14 cellular contexts compared by ENCODE assay signal in the genomic region with DNA sequence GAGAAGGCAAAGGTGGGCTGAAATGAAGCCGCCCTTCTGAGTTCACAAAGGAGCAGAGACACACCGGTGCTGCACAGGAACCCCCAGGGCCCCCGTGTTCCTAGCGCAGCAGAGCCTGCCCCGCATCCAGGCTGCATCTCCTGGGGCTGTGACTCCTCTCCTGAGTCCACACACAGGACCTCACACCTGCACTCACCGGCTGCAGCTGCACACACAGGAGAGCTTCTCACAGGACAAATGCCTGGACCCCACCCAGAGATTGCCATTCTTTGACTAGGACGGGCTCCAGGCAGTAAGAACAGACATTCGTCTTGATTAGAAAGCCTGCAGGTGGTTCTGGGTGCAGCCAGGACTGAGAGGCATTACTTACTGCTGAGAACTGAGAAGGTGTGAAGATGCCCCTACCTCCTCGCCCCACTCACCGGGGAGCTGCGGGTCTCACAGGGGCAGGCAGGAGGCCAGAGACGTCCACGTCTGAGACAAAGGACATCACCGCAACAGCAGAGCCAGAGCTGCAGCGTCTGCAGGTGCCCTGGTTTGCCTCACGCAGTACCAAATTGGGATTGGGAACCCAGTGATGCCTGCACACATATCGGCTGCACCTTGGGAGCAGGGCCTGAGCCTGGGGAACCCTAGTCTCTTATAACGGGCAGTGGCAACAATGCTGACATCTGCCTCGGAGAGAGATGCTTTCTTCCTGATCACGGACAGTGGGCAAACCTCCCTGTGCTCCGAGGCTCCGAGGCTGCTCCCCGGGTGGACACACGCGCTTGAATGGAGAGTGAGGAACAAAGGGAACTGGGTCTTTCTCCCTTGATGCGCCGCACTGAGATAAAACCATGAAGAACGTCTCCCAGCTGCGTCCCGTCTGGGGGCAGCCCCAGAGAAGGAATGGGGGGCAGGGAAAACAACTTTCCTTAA. TPM values are rescaled to one million over a fixed set of nuclear protein-coding genes. Genes with fewer than 3 reads are reported as not detected.
DNase-seq lines count a peak whose midpoint lies in the region; ATAC-seq and TF ChIP-seq lines count a peak whose summit lies in the region.
"Had no signal": no experiment of that assay in that cellular context is flagged by ENCODE, and none has a peak within 500 bp of the region (broad histone marks: within the 10 kb centered on the region; RNA-seq: fewer than 3 reads in every experiment).

No MANE protein-coding gene starts in this region.

- H2BK20ac ChIP-seq in H9 (ENCODE audit: low read depth, low read length, poor library complexity, severe bottlenecking): no peak overlapping the region

- H2BK5ac ChIP-seq in H9 (ENCODE audit: insufficient read length, low read length) (no peak overlapping the region), neuronal stem cell (ENCODE audit: low read length) (no peak overlapping the region)

- H2BK120ac ChIP-seq in H9 (ENCODE audit: low read depth, low read length, poor library complexity, severe bottlenecking) (no peak overlapping the region), neuronal stem cell (ENCODE audit: low read depth, low read length) (no peak overlapping the region)

- H3T11ph ChIP-seq in H9 (ENCODE audit: low read length): no peak overlapping the region

- H3K56ac ChIP-seq in H9 (ENCODE audit: insufficient read length, low read depth, low read length): no peak overlapping the region

- no peak overlapping the region for H3K18ac ChIP-seq in H9 (ENCODE audit: insufficient read length, low read depth, low read length)
- H3K18ac ChIP-seq in neuronal stem cell (ENCODE audit: low read length): peak overlapping the region; percentile 36

- no peak overlapping the region for H2BK12ac ChIP-seq in H9 (ENCODE audit: insufficient read length, low read depth, low read length)
- peak overlapping the region; percentile 1 for H2BK12ac ChIP-seq in neuronal stem cell (ENCODE audit: low read length)

- H3K9ac ChIP-seq in H9 (ENCODE audit: extremely low read depth, insufficient read length, low read length) (no peak overlapping the region), neuronal stem cell (ENCODE audit: low read depth, low read length, poor library complexity) (no peak overlapping the region)

- H3K79me1 ChIP-seq in H9 (ENCODE audit: insufficient read depth, low read depth, low read length, poor library complexity, severe bottlenecking) (no peaks in the 10 kb centered on the region), neuronal stem cell (ENCODE audit: low read depth, low read length) (peaks cover 11% of the 10 kb centered on the region)

- H3K79me2 ChIP-seq in H9 (ENCODE audit: insufficient read depth, low read length): peaks cover 2% of the 10 kb centered on the region; the same call in 1 of the 2 replicates

- H3K36me3 Mint-ChIP-seq in H9 (ENCODE audit: insufficient read depth in 1 of 3, low read depth in 3 of 3): 0 out of 7 replicates have a peak, but pooled peaks cover 0 to 3% (median 0%) of the 10 kb centered on the region in 3 experiments

- H3K4ac ChIP-seq in H9 (ENCODE audit: low read depth, low read length): no peak overlapping the region
- H3K4ac ChIP-seq in neuronal stem cell (ENCODE audit: low read length): no peak overlapping the region

- H3K4me1 ChIP-seq in H9 (ENCODE audit: insufficient read depth, low read length) (no peaks in the 10 kb centered on the region; the same call in 1 of the 2 replicates), neuronal stem cell (ENCODE audit: control insufficient read depth in 2 of 2, insufficient read depth in 1 of 2, low read depth in 1 of 2, low read length in 2 of 2) (peaks cover 23 to 28% of the 10 kb centered on the region in 2 donors)

- H2BK15ac ChIP-seq in H9 (ENCODE audit: low read depth, low read length) (no peak overlapping the region), neuronal stem cell (ENCODE audit: low read length) (no peak overlapping the region)

- H3K9me3 Mint-ChIP-seq in H9: peaks cover 0 to 4% of the 10 kb centered on the region in 2 experiments; a peak in 1 of 5 replicates

- H2AFZ ChIP-seq in H9 (ENCODE audit: low read length): no peak overlapping the region
- no peak overlapping the region for H2AFZ ChIP-seq in neuronal stem cell (ENCODE audit: low read length)

- H3K4me3 Mint-ChIP-seq in H9: no peak overlapping the region

- H3K27me3 ChIP-seq in H9 (ENCODE audit: insufficient read depth, low read length) (no peaks in the 10 kb centered on the region), dorsolateral prefrontal cortex (no peaks in the 10 kb centered on the region), neuronal stem cell (ENCODE audit: control insufficient read depth in 3 of 3, insufficient read depth in 3 of 3, low read depth in 1 of 3, low read length in 3 of 3) (no peaks in the 10 kb centered on the region)
- H3K27me3 ChIP-seq: neutrophil had no signal

- no peak for ATAC-seq in activated CD4-positive, CD25-positive, alpha-beta regulatory T cell treated with anti-CD3 and anti-CD28 coated beads, Interleukin-2, amount 50 U/mL, for 24 hours
- no peak for ATAC-seq in HG03175 (IDR thresholded peaks at IDR 0.05; ENCODE audit: unreplicated experiment)
- ATAC-seq in GM19324 (IDR thresholded peaks at IDR 0.05; ENCODE audit: low FRiP score, unreplicated experiment): no peak
- ATAC-seq: HCT116, Panc1 had no signal

- intact Hi-C loops in dorsolateral prefrontal cortex (cut with DNase I): no loop called here

- WGBS in H9 (ENCODE audit: extremely low coverage, insufficient read length, low lambda C conversion rate): no CpG with 5 or more reads among the region's 30 CpGs
- WGBS in neuronal stem cell (ENCODE audit: extremely low coverage in 2 of 2, insufficient read length in 2 of 2, insufficient replicate concordance in 1 of 2), 2 donors: no CpG with 5 or more reads among the region's 30 CpGs

- peak; percentile 16 for DNase-seq in activated CD4-positive, CD25-positive, alpha-beta regulatory T cell treated with anti-CD3 and anti-CD28 coated beads, Interleukin-2, amount 50 U/mL, for 72 hours
- DNase-seq in H9: no peak
- peak in 6 of 10 donors; percentile 7 to 40 (median 26) for DNase-seq in dorsolateral prefrontal cortex
- DNase-seq in neuronal stem cell (ENCODE audit: low spot score): no peak
- DNase-seq in stimulated activated CD4-positive, alpha-beta T cell treated with anti-CD3 and anti-CD28 coated beads, Interleukin-4, amount 100 ng/mL, for 24 hours: no peak
- DNase-seq: activated CD4-positive, alpha-beta T cell treated with anti-CD3 and anti-CD28 coated beads for 4 hours; NCI-H510A had no signal

- no peak overlapping the region for H4K5ac ChIP-seq in H9 (ENCODE audit: insufficient read length, low read depth, low read length)

- H3K14ac ChIP-seq in H9 (ENCODE audit: insufficient read depth, low read length) (no peak overlapping the region; the same call in 1 of the 2 replicates), neuronal stem cell (ENCODE audit: low read length) (no peak overlapping the region)

- H3K36me3 ChIP-seq in neuronal stem cell (replicated peaks in 1 of 2; ENCODE audit: control insufficient read depth in 2 of 2, insufficient read depth in 2 of 2, low read length in 2 of 2): peaks cover 0 to 6% of the 10 kb centered on the region in 2 donors
- H3K36me3 ChIP-seq: neutrophil had no signal

- TF ChIP-seq CTCF in H9 (conservative IDR thresholded peaks at IDR 0.05) (no peak), dorsolateral prefrontal cortex (IDR thresholded peaks at IDR 0.05 in 54 of 56, conservative IDR thresholded peaks at IDR 0.05 in 2 of 56; ENCODE audit: low read depth in 1 of 56, partially characterized antibody in 56 of 56) (no peak)

- H3K27me3 Mint-ChIP-seq in H9 (ENCODE audit: low read depth): no peaks in the 10 kb centered on the region

- no peak overlapping the region for H3K23ac ChIP-seq in H9 (ENCODE audit: insufficient read length, low read depth, low read length)
- no peak overlapping the region for H3K23ac ChIP-seq in neuronal stem cell (ENCODE audit: low read depth, low read length, poor library complexity)

- H4K8ac ChIP-seq in H9 (replicated peaks; ENCODE audit: insufficient read length, low read depth, low read length) (no peak overlapping the region), neuronal stem cell (ENCODE audit: low read depth, low read length) (no peak overlapping the region)

- peaks cover 7 to 29% of the 10 kb centered on the region in 2 experiments for H3K4me1 Mint-ChIP-seq in H9

- peak overlapping the region in 2 of 3 experiments; percentile 18 to 40; a peak in 1 of 7 replicates for H3K27ac Mint-ChIP-seq in H9

- no peak overlapping the region for H2AK5ac ChIP-seq in H9 (ENCODE audit: insufficient read length, low read length)
- H2AK5ac ChIP-seq in neuronal stem cell (ENCODE audit: low read depth, low read length): peak overlapping the region; percentile 2

- H4K20me1 ChIP-seq in H9 (ENCODE audit: control insufficient read depth, insufficient read depth, insufficient read length): no peaks in the 10 kb centered on the region

- no peak overlapping the region for H3K27ac ChIP-seq in H9 (ENCODE audit: insufficient read length, low read depth, low read length)
- H3K27ac ChIP-seq in dorsolateral prefrontal cortex: peak overlapping the region in 3 of 59 donors; percentile 11 to 18 (median 15)
- H3K27ac ChIP-seq in neuronal stem cell (replicated peaks; ENCODE audit: low read length): no peak overlapping the region
- H3K27ac ChIP-seq: neutrophil had no signal

- H3K4me2 ChIP-seq in H9 (ENCODE audit: insufficient read depth, insufficient read length, low read length) (no peak overlapping the region), neuronal stem cell (ENCODE audit: insufficient read depth, low read length, poor library complexity, severe bottlenecking) (no peak overlapping the region)
- H3K4me2 ChIP-seq: smooth muscle cell had no signal

- H4K91ac ChIP-seq in H9 (ENCODE audit: insufficient read length, low read depth, low read length) (no peak overlapping the region), neuronal stem cell (ENCODE audit: low read depth, low read length, poor library complexity) (no peak overlapping the region)

- H3K4me3 ChIP-seq in dorsolateral prefrontal cortex: peak overlapping the region in 1 of 59 donors; percentile 16
- H3K4me3 ChIP-seq in neuronal stem cell (ENCODE audit: low read length in 2 of 2): no peak overlapping the region
- H3K4me3 ChIP-seq: smooth muscle cell had no signal

- no peaks in the 10 kb centered on the region for H3K23me2 ChIP-seq in H9 (ENCODE audit: insufficient read length, low read depth, low read length, poor library complexity, severe bottlenecking)

- no peaks in the 10 kb centered on the region for H3K9me3 ChIP-seq in H9 (ENCODE audit: control insufficient read depth, low read depth, low read length)
- peaks cover 0 to 18% of the 10 kb centered on the region in 2 donors for H3K9me3 ChIP-seq in neuronal stem cell (replicated peaks in 1 of 2; ENCODE audit: control insufficient read depth in 2 of 2, insufficient read depth in 1 of 2, low read depth in 1 of 2, low read length in 2 of 2)
- H3K9me3 ChIP-seq: neutrophil had no signal

RNA-seq across cellular contexts. Expression of a gene that starts 50.4 kb away (rescaled TPM):
- 11.7 and 12.3 TPM in 2 replicates for total RNA-seq in H9 (2021)
- 10 to 100 TPM; 31.0 to 93.4 (median 44.7) TPM for total RNA-seq in dorsolateral prefrontal cortex
- 9.5 TPM for polyA plus RNA-seq in neuronal stem cell (2013, experiment 1 of 2)
- 8.9 TPM for polyA plus RNA-seq in neuronal stem cell (2013, experiment 2 of 2)

Comparison
In these comparisons a context has a peak if more than half of its experiments do, and no peak if none do; other contexts are left out.
1. DNase-seq: peak in activated CD4-positive, CD25-positive, alpha-beta regulatory T cell treated with anti-CD3 and anti-CD28 coated beads, Interleukin-2, amount 50 U/mL, for 72 hours (single experiment) and dorsolateral prefrontal cortex (6 of 10); none in H9 (single experiment), neuronal stem cell (single experiment) and stimulated activated CD4-positive, alpha-beta T cell treated with anti-CD3 and anti-CD28 coated beads, Interleukin-4, amount 100 ng/mL, for 24 hours (single experiment).